In the genomic region with DNA sequence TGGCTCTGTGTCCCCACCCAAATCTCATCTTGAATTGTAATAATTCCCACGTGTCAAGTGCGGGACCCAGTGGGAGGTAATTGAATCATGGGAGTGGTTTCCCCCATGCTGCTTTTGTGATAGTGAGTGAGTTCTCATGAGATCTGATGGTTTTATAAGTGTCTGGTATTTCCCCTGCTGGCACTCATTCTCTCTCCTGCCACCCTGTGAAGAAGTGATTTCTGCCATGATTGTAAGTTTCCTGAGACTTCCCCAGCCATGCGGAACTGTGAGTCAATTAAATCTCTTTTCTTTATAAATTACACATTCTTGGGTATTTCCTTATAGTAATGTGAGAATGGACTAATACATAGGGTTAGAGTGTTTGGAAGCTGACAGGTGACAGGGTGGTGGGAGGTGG, we compare ENCODE assay signal across 5 cellular contexts. TPM values are rescaled to one million over a fixed set of nuclear protein-coding genes. Genes with fewer than 3 reads are reported as not detected.
"Had no signal": no experiment of that assay in that cellular context is flagged by ENCODE, and none has a peak within 500 bp of the region (broad histone marks: within the 10 kb centered on the region; RNA-seq: fewer than 3 reads in every experiment).

No MANE protein-coding gene starts in this region.

RNA-seq across cellular contexts. Expression of gene PROK1, which starts 11.1 kb away (rescaled TPM):
- total RNA-seq: PC-3, Peyer's patch, Right ventricle myocardium superior, SJSA1 had no signal
- polyA plus RNA-seq: SK-N-SH had no signal
